ENCODE assay signal across 14 cellular contexts in the genomic region with DNA sequence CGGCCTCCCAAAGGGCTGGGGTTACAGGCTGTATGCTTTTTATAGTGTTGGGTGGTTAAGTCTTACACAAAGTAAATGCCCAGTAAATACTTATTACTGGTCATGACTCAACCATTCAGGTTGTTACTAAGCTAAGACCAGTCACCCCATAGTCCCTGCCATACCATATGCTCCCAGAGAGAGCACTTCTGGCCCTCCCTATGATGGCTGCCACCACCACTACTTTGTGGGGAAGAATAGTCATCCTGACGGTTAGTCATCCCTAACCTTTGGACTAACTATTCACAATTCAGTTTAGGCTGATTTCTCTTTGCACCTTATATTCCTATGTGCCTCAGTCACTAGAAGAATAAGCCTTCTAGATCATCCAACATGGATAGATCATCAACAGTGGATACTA. TPM values are rescaled to one million over a fixed set of nuclear protein-coding genes. Genes with fewer than 3 reads are reported as not detected.
DNase-seq lines count a peak whose midpoint lies in the region; ATAC-seq, FAIRE-seq and TF ChIP-seq lines count a peak whose summit lies in the region.
"Had no signal": no experiment of that assay in that cellular context is flagged by ENCODE, and none has a peak within 500 bp of the region (broad histone marks: within the 10 kb centered on the region; RNA-seq: fewer than 3 reads in every experiment).

No MANE protein-coding gene starts in this region.

- no peak for TF ChIP-seq POLR2A in K562 (conservative IDR thresholded peaks at IDR 0.05)

- peak; percentile 33; the same call in 2 of the 3 replicates for ATAC-seq in K562
- ATAC-seq in GM21529 (IDR thresholded peaks at IDR 0.05; ENCODE audit: unreplicated experiment): no peak
- ATAC-seq: lower lobe of right lung; stimulated activated memory B cell treated with anti-CD40 and anti-IgM and Interleukin-4, amounts not matched to agents 10 μg/mL and 1 μg/mL and 100 μg/mL, for 72 hours had no signal

- intact Hi-C loops in K562 (cut with micrococcal nuclease): no loop called here

- H3K36me3 ChIP-seq in K562 (ENCODE audit: control insufficient read depth, insufficient read depth, low read length) (no peaks in the 10 kb centered on the region), mucosa of rectum (ENCODE audit: control insufficient read depth in 2 of 2, insufficient read depth in 2 of 2, low read length in 2 of 2) (no peaks in the 10 kb centered on the region), BE2C (no peaks in the 10 kb centered on the region), MM.1S (replicated peaks; ENCODE audit: insufficient read depth, low read length) (no peaks in the 10 kb centered on the region)
- H3K36me3 ChIP-seq: lower lobe of right lung, ovary had no signal

- H2AFZ ChIP-seq in K562 (ENCODE audit: low read depth, low read length) (peak overlapping the region; percentile 76), MM.1S (ENCODE audit: low read length) (no peak overlapping the region)

- H3K9me2 ChIP-seq in MM.1S (replicated peaks; ENCODE audit: insufficient read depth, low read length): no peaks in the 10 kb centered on the region

- no peak for TF ChIP-seq EP300 in K562 (IDR thresholded peaks at IDR 0.05; ENCODE audit: low read length)

- DNase-seq in DMS53 (lab: John Stamatoyannopoulos, UW) (peak; percentile 58), HT-29 (ENCODE audit: low spot score) (peak; percentile 62), K562 (ENCODE audit: extremely low read depth in 1 of 4, low spot score in 3 of 4) (peak in 3 of 4 experiments; percentile 16 to 20 (median 18)), BE2C (no peak), MM.1S (no peak)
- DNase-seq in activated CD8-positive, alpha-beta memory T cell treated with anti-CD3 and anti-CD28 coated beads, Interleukin-2, amount 50 U/mL, for 4 hours: no peak
- DNase-seq: activated CD4-positive, alpha-beta T cell treated with anti-CD3 and anti-CD28 coated beads, Interleukin-2, amount 50 U/mL, for 1 hour; activated naive CD4-positive, alpha-beta T cell treated with anti-CD3 and anti-CD28 coated beads, Interleukin-2, amount 50 U/mL, for 16 hours; lower lobe of right lung; NCI-H526; ovary had no signal

- 46% methylated on average over 2 of the region's 2 CpGs for WGBS in K562 (ENCODE audit: insufficient coverage, low coverage, missing lambda C conversion rate)

- no peaks in the 10 kb centered on the region for H3K9me3 ChIP-seq in K562 (replicated peaks; ENCODE audit: control insufficient read depth, insufficient read depth, low read depth, low read length)
- H3K9me3 ChIP-seq in mucosa of rectum (ENCODE audit: control insufficient read depth in 2 of 2, low read length in 2 of 2): no peaks in the 10 kb centered on the region
- no peaks in the 10 kb centered on the region for H3K9me3 ChIP-seq in BE2C
- no peaks in the 10 kb centered on the region for H3K9me3 ChIP-seq in MM.1S (replicated peaks; ENCODE audit: insufficient read depth, low read length)
- H3K9me3 ChIP-seq: lower lobe of right lung, ovary had no signal

- POLR2A ChIA-PET in K562 (lab: Yijun Ruan, JAX): interaction anchor here (1.5 kb wide), 1 partner anchor 16 kb away, joined by 4 read pairs; no protein-coding TSS in a partner anchor

- no peaks in the 10 kb centered on the region for H3K27me3 ChIP-seq in K562 (ENCODE audit: control insufficient read depth in 2 of 2, insufficient read depth in 2 of 2, low read length in 2 of 2)
- no peaks in the 10 kb centered on the region for H3K27me3 ChIP-seq in mucosa of rectum (ENCODE audit: control insufficient read depth in 2 of 2, insufficient read depth in 2 of 2, low read length in 2 of 2)
- H3K27me3 ChIP-seq in BE2C: no peaks in the 10 kb centered on the region
- no peaks in the 10 kb centered on the region for H3K27me3 ChIP-seq in MM.1S (replicated peaks; ENCODE audit: insufficient read depth, low read length)
- H3K27me3 ChIP-seq: ovary had no signal

- no peak for TF ChIP-seq RAD21 in K562 (CRISPR knock-in tag; conservative IDR thresholded peaks at IDR 0.05 in 1 of 2, IDR thresholded peaks at IDR 0.05 in 1 of 2)

- H3K4me1 ChIP-seq in K562 (replicated peaks in 1 of 2; ENCODE audit: control insufficient read depth in 2 of 2, insufficient read depth in 2 of 2, low read length in 2 of 2) (peaks cover 36 to 41% of the 10 kb centered on the region in 2 experiments), mucosa of rectum (ENCODE audit: control insufficient read depth in 2 of 2, insufficient read depth in 2 of 2, low read length in 2 of 2) (peaks cover 9 to 38% of the 10 kb centered on the region in 2 donors), BE2C (0 out of 2 replicates have a peak, but pooled peaks cover 4% of the 10 kb centered on the region), MM.1S (ENCODE audit: low read length) (no peaks in the 10 kb centered on the region)
- H3K4me1 ChIP-seq: lower lobe of right lung had no signal

- CTCF ChIA-PET in K562 (lab: Yijun Ruan, JAX; ENCODE audit: low intra/inter-chr PET ratio): no interaction called here

- H4K20me1 ChIP-seq in K562 (replicated peaks; ENCODE audit: control insufficient read depth, insufficient read depth, low read length) (no peaks in the 10 kb centered on the region), MM.1S (ENCODE audit: insufficient read depth, low read length) (no peaks in the 10 kb centered on the region)

- TF ChIP-seq CTCF in K562 (IDR thresholded peaks at IDR 0.05 in 2 of 3, conservative IDR thresholded peaks at IDR 0.05 in 1 of 3; ENCODE audit: insufficient read depth in 2 of 3, low read depth in 1 of 3, low read length in 3 of 3) (no peak), BE2C (IDR thresholded peaks at IDR 0.05; ENCODE audit: low read depth, low read length) (no peak), MM.1S (IDR thresholded peaks at IDR 0.05; ENCODE audit: low read length) (no peak)

- BruUV-seq in K562 (replicated peaks; lab: Mats Ljungman, UMichigan): no TSS peak

- H3K9ac ChIP-seq in K562 (ENCODE audit: insufficient read depth in 1 of 2, low read depth in 2 of 2, low read length in 2 of 2): no peak overlapping the region
- H3K9ac ChIP-seq in mucosa of rectum (ENCODE audit: low read depth in 1 of 2, low read length in 2 of 2): peak overlapping the region in 1 of 2 donors; percentile 26
- no peak overlapping the region for H3K9ac ChIP-seq in MM.1S (ENCODE audit: low read length)

- FAIRE-seq in K562 (lab: Jason Lieb, UNC): no peak

- H3K9me1 ChIP-seq in K562 (ENCODE audit: control insufficient read depth, insufficient read depth, low read length): no peaks in the 10 kb centered on the region

- H3K27ac ChIP-seq in K562 (ENCODE audit: extremely low read depth, low read depth, low read length) (no peak overlapping the region), mucosa of rectum (ENCODE audit: low read depth in 2 of 2, low read length in 2 of 2) (peak overlapping the region; percentile 89 to 96), MM.1S (ENCODE audit: low read length) (no peak overlapping the region)
- H3K27ac ChIP-seq: lower lobe of right lung, ovary had no signal

- in situ Hi-C loops in K562 (cut with MboI): no loop called here

- no peaks in the 10 kb centered on the region for H3F3A ChIP-seq in MM.1S (ENCODE audit: insufficient read depth, low read length)

- H3K4me2 ChIP-seq in K562 (ENCODE audit: insufficient read depth, low read length): peak overlapping the region; percentile 48; the same call in 1 of the 2 replicates
- no peak overlapping the region for H3K4me2 ChIP-seq in MM.1S (ENCODE audit: low read depth, low read length)

- H3K79me2 ChIP-seq in K562 (ENCODE audit: control insufficient read depth, insufficient read depth, low read length): no peaks in the 10 kb centered on the region
- H3K79me2 ChIP-seq in MM.1S (ENCODE audit: low read length): no peaks in the 10 kb centered on the region

- H3K4me3 ChIP-seq in K562 (no peak overlapping the region), mucosa of rectum (ENCODE audit: low read length in 2 of 2) (peak overlapping the region in 1 of 2 donors; percentile 43), BE2C (ENCODE audit: low read depth, low read length) (no peak overlapping the region), MM.1S (ENCODE audit: low read length) (no peak overlapping the region)
- H3K4me3 ChIP-seq: lower lobe of right lung, ovary had no signal

RNA-seq across cellular contexts. Expression of a gene that starts 8.2 kb away (rescaled TPM):
- total RNA-seq in HT-29 (2014; rRNA removed; shearing (Covaris generic)): 231 and 241 TPM in 2 replicates
- 38.7 and 73.4 TPM in 2 replicates for total RNA-seq in K562 (2011; cell fraction: chromatin; rRNA removed; ENCODE audit: low replicate concordance)
- total RNA-seq in K562 (2011; cell fraction: nucleolus; rRNA removed): 48.5 and 54.7 TPM in 2 replicates
- total RNA-seq in K562 (2011; cell fraction: nucleoplasm; rRNA removed): 52.1 and 64.7 TPM in 2 replicates
- total RNA-seq in K562 (2014; rRNA removed) (50.1 and 51.8 TPM in 2 replicates), K562 (2014; rRNA removed; fragmentation: Illumina TruSeq; extraction: Trizol) (85.5 and 89.2 TPM in 2 replicates), K562 (2015; rRNA removed; fragmentation: Illumina TruSeq; extraction: Trizol) (83.2 and 86.1 TPM in 2 replicates), K562 (2021) (62.9 and 63.1 TPM in 2 replicates)
- polyA plus RNA-seq in K562 (2011; rRNA removed) (54.2 and 68.9 TPM in 2 replicates), K562 (2014; fragmentation: Illumina TruSeq; extraction: Trizol) (68.8 and 95.5 TPM in 2 replicates), K562 (2014; fragmentation: Nextera tagmentation; extraction: Ambion mirVana) (10 to 100 TPM; 59.0 to 63.1 TPM), K562 (2014; rRNA removed) (76.3 and 77.2 TPM in 2 replicates)
- polyA plus RNA-seq in K562 (2011; cell fraction: cytosol; rRNA removed): 21.7 and 27.4 TPM in 2 replicates
- polyA plus RNA-seq in K562 (2011; cell fraction: nucleus; rRNA removed): 14.9 and 21.0 TPM in 2 replicates
- polyA plus RNA-seq in K562 (2012): 50.2 and 52.8 TPM in 2 replicates
- polyA minus RNA-seq in K562 (2011; rRNA and poly(A)+ RNA removed): 84.1 and 94.2 TPM in 2 replicates
- polyA minus RNA-seq in K562 (2011; cell fraction: cytosol; rRNA and poly(A)+ RNA removed): 24.9 and 37.7 TPM in 2 replicates
- polyA minus RNA-seq in K562 (2011; cell fraction: nucleus; rRNA and poly(A)+ RNA removed): 11.8 and 22.1 TPM in 2 replicates
- polyA plus RNA-seq in BE2C (2012; ENCODE audit: insufficient read depth, insufficient read length, low read depth): 1.2 TPM

RNA-seq across cellular contexts. Expression of a gene that starts 42.0 kb away (rescaled TPM):
- total RNA-seq in HT-29 (2014; rRNA removed; shearing (Covaris generic)): 36.4 and 38.2 TPM in 2 replicates
- 35.6 and 139 TPM in 2 replicates for total RNA-seq in K562 (2011; cell fraction: chromatin; rRNA removed; ENCODE audit: low replicate concordance)
- 19.0 and 21.7 TPM in 2 replicates for total RNA-seq in K562 (2011; cell fraction: nucleolus; rRNA removed)
- total RNA-seq in K562 (2011; cell fraction: nucleoplasm; rRNA removed): 21.8 and 27.2 TPM in 2 replicates
- 85.9 and 99.2 TPM in 2 replicates for total RNA-seq in K562 (2014; rRNA removed)
- total RNA-seq in K562 (2014; rRNA removed; fragmentation: Illumina TruSeq; extraction: Trizol): 139 and 161 TPM in 2 replicates
- total RNA-seq in K562 (2015; rRNA removed; fragmentation: Illumina TruSeq; extraction: Trizol): 109 and 118 TPM in 2 replicates
- 95.1 and 113 TPM in 2 replicates for total RNA-seq in K562 (2021)
- polyA plus RNA-seq in K562 (2011; rRNA removed): 85.0 and 133 TPM in 2 replicates
- 21.8 and 46.2 TPM in 2 replicates for polyA plus RNA-seq in K562 (2011; cell fraction: cytosol; rRNA removed)
- 27.0 and 36.1 TPM in 2 replicates for polyA plus RNA-seq in K562 (2011; cell fraction: nucleus; rRNA removed)
- polyA plus RNA-seq in K562 (2012): 63.4 and 77.6 TPM in 2 replicates
- polyA plus RNA-seq in K562 (2014; fragmentation: Illumina TruSeq; extraction: Trizol): 113 and 125 TPM in 2 replicates
- 10 to 100 TPM; 51.8 to 60.6 TPM for polyA plus RNA-seq in K562 (2014; fragmentation: Nextera tagmentation; extraction: Ambion mirVana)
- polyA plus RNA-seq in K562 (2014; rRNA removed): 93.2 and 93.3 TPM in 2 replicates
- polyA minus RNA-seq in K562 (2011; rRNA and poly(A)+ RNA removed): 137 and 148 TPM in 2 replicates
- polyA minus RNA-seq in K562 (2011; cell fraction: cytosol; rRNA and poly(A)+ RNA removed): 44.2 and 56.7 TPM in 2 replicates
- polyA minus RNA-seq in K562 (2011; cell fraction: nucleus; rRNA and poly(A)+ RNA removed): 24.0 and 38.8 TPM in 2 replicates
- 19.9 TPM for polyA plus RNA-seq in BE2C (2012; ENCODE audit: insufficient read depth, insufficient read length, low read depth)

Comparison
In these comparisons a context has a peak if more than half of its experiments do, and no peak if none do; other contexts are left out.
1. DNase-seq: peak in DMS53 (single experiment), HT-29 (single experiment) and K562 (3 of 4); none in BE2C (single experiment), MM.1S (single experiment) and activated CD8-positive, alpha-beta memory T cell treated with anti-CD3 and anti-CD28 coated beads, Interleukin-2, amount 50 U/mL, for 4 hours (single experiment).
2. H3K27ac ChIP-seq: peak in mucosa of rectum (2 of 2); none in K562 (single experiment) and MM.1S (single experiment).